27 cellular contexts compared by ENCODE assay signal in the genomic region with DNA sequence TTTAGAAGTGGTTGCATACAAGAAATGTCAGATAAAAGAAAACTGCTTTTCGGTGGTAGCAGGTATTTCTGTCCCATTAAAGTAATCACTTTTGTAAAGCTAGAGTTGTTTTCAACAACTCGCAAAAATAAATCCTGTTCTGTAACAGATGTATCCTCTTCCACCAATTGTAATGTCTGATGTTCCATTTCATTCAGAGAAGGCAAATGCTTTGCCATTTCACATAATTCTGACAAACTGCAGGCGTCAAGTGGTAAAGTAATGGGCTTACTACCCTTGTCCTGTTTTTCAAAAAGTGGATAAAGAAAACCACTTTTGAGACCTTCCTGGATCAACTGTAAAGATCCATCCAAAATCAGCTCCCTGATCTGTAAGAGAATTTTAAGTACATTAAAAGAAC.
"Had no signal": no experiment of that assay in that cellular context is flagged by ENCODE, and none has a peak within 500 bp of the region (broad histone marks: within the 10 kb centered on the region; RNA-seq: fewer than 3 reads in every experiment).

No MANE protein-coding gene starts in this region.

- ATAC-seq: activated CD4-positive, alpha-beta T cell treated with anti-CD3 and anti-CD28 coated beads for 36 hours; activated T-cell treated with anti-CD3 and anti-CD28 coated beads, Interleukin-2, amount 50 U/mL, for 4 hours; activated T-helper 17 cell treated with anti-CD3 and anti-CD28 coated beads, Interleukin-2, amount 50 U/mL, for 72 hours; foreskin keratinocyte; gastrocnemius medialis; heart left ventricle; T-helper 17 cell had no signal

- DNase-seq: activated CD4-positive, alpha-beta memory T cell treated with anti-CD3 and anti-CD28 coated beads for 36 hours; activated CD4-positive, alpha-beta T cell treated with anti-CD3 and anti-CD28 coated beads for 36 hours; activated CD4-positive, alpha-beta T cell treated with anti-CD3 and anti-CD28 coated beads, Interleukin-2, amount 10 ng/mL, durations not matched to agents 24 days and 14 days; activated CD4-positive, CD25-positive, alpha-beta regulatory T cell; activated CD4-positive, CD25-positive, alpha-beta regulatory T cell treated with anti-CD3 and anti-CD28 coated beads, Interleukin-2, amount 50 U/mL, for 72 hours; activated effector memory CD4-positive, alpha-beta T cell treated with Interleukin-2 at 50 U/mL for 16 hours; activated gamma-delta T cell treated with Interleukin-2 at 50 U/mL for 16 hours; activated naive CD4-positive, alpha-beta T cell treated with anti-CD3 and anti-CD28 coated beads, Interleukin-2, amount 50 U/mL, for 16 hours; activated naive CD4-positive, alpha-beta T cell treated with Interleukin-2 at 50 U/mL for 16 hours; activated T-cell treated with anti-CD3 and anti-CD28 coated beads, Interleukin-2, amount 50 U/mL, for 4 hours; amniotic stem cell; anterior cingulate cortex; brain microvascular endothelial cell; effector CD8-positive, alpha-beta T cell; erythroblast; foreskin keratinocyte; gastrocnemius medialis; glutamatergic neuron; heart left ventricle; T-helper 1 cell; T-helper 17 cell had no signal

- H3K27ac ChIP-seq: brain microvascular endothelial cell, coronary artery, esophagus muscularis mucosa, foreskin keratinocyte, gastrocnemius medialis, heart left ventricle had no signal

- FAIRE-seq: astrocyte, bronchial epithelial cell, endometrium had no signal
